In the genomic region with DNA sequence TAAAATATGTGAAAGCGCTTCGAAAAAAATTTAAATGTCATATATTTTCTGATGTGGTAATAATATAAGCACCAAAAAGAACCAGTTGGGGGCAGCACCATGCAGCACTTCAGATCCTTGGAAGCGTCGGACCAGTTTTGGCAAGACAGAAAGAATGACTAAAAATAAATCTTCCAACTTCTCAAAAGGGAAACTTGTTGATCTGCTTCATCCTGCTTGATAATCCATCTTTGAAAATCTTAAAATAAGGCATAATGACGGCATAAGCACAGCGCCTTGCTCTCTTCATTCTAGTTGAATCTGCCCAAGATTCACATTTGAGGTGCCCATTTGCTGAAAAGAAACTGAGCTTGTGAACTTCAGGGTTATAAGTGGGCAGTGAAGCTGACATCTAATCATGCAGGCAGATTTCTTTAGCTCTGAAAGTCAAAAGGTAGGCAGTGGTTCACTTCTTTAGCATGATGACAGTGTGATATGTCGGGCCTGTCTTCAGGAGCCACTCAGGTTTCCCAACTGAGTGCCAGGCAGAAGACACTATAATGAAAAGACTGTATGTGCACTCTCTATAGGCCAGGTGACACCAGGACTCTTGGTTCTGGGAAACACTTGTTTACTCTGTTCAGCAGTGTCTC, we compare ENCODE assay signal across 8 cellular contexts. TPM values are rescaled to one million over a fixed set of nuclear protein-coding genes. Genes with fewer than 3 reads are reported as not detected.
DNase-seq lines count a peak whose midpoint lies in the region; ATAC-seq and TF ChIP-seq lines count a peak whose summit lies in the region.

No MANE protein-coding gene starts in this region.

- H2AFZ ChIP-seq in PC-3 (ENCODE audit: low read length): peak overlapping the region; percentile 71

- no peak overlapping the region for H3K27ac ChIP-seq in CD4-positive, alpha-beta memory T cell (ENCODE audit: low read depth, low read length)
- H3K27ac ChIP-seq in PC-3 (ENCODE audit: low read length) (no peak overlapping the region), cardiac muscle cell (peak overlapping the region; percentile 49)

- H3K36me3 ChIP-seq in CD4-positive, alpha-beta memory T cell (ENCODE audit: insufficient read depth, low read length): no peaks in the 10 kb centered on the region
- H3K36me3 ChIP-seq in PC-3 (ENCODE audit: low read depth, low read length) (no peaks in the 10 kb centered on the region), cardiac muscle cell (no peaks in the 10 kb centered on the region)

- H3K79me2 ChIP-seq in PC-3 (ENCODE audit: low read length): no peaks in the 10 kb centered on the region

- no peak overlapping the region for H3K9ac ChIP-seq in PC-3 (ENCODE audit: low read length)

- peak in 4 of 5 donors; percentile 34 to 50 (median 48) for DNase-seq in CD4-positive, alpha-beta memory T cell
- DNase-seq in HT-29 (ENCODE audit: low spot score) (peak; percentile 71), PC-3 (peak; percentile 78), cardiac muscle cell (ENCODE audit: low read depth in 1 of 2, low spot score in 1 of 2) (peak; percentile 74 to 85), putamen (ENCODE audit: low spot score) (peak; percentile 74), iPS-NIHi7 (ENCODE audit: extremely low spot score) (no peak), GM19238 (ENCODE audit: insufficient read length, low spot score) (no peak)
- DNase-seq in activated naive CD8-positive, alpha-beta T cell treated with anti-CD3 and anti-CD28 coated beads, Interleukin-2, amount 50 U/mL, for 16 hours (ENCODE audit: low read depth, low spot score): peak; percentile 21

- no peaks in the 10 kb centered on the region for H3K27me3 Mint-ChIP-seq in CD4-positive, alpha-beta memory T cell

- no peak overlapping the region for H3K4me3 ChIP-seq in CD4-positive, alpha-beta memory T cell (ENCODE audit: low read length in 2 of 2)
- H3K4me3 ChIP-seq in PC-3 (ENCODE audit: low read length): peak overlapping the region; percentile 28; the same call in 1 of the 2 replicates
- H3K4me3 ChIP-seq in cardiac muscle cell: no peak overlapping the region

- no peaks in the 10 kb centered on the region for H3K9me3 Mint-ChIP-seq in CD4-positive, alpha-beta memory T cell

- no peaks in the 10 kb centered on the region for H3K9me3 ChIP-seq in CD4-positive, alpha-beta memory T cell (ENCODE audit: control insufficient read depth in 1 of 2, low read length in 2 of 2)
- H3K9me3 ChIP-seq in PC-3 (ENCODE audit: low read length): no peaks in the 10 kb centered on the region
- H3K9me3 ChIP-seq in cardiac muscle cell (ENCODE audit: low read depth): no peaks in the 10 kb centered on the region

- peaks cover 4% of the 10 kb centered on the region for H3K4me1 ChIP-seq in CD4-positive, alpha-beta memory T cell (ENCODE audit: insufficient read depth, low read length)
- H3K4me1 ChIP-seq in PC-3 (ENCODE audit: insufficient read depth, low read length): peaks cover 22% of the 10 kb centered on the region
- H3K4me1 ChIP-seq in cardiac muscle cell (ENCODE audit: low read depth): peaks cover 8% of the 10 kb centered on the region

- no peaks in the 10 kb centered on the region for H4K20me1 ChIP-seq in PC-3 (ENCODE audit: low read length)

- no TSS peak for BruUV-seq in PC-3 (replicated peaks; lab: Mats Ljungman, UMichigan)

- peak overlapping the region in 4 of 7 donors; percentile 5 to 66 (median 46) for H3K27ac Mint-ChIP-seq in CD4-positive, alpha-beta memory T cell

- H3K4me1 Mint-ChIP-seq in CD4-positive, alpha-beta memory T cell: peaks cover 4 to 7% (median 4%) of the 10 kb centered on the region in 4 donors

- no peaks in the 10 kb centered on the region for H3K9me2 ChIP-seq in PC-3 (replicated peaks; ENCODE audit: low read length)

- POLR2A ChIA-PET in CD4-positive, alpha-beta memory T cell (lab: Charles Lee; ENCODE audit: partially characterized antibody): interaction anchor here (0.7 to 1.9 kb wide), 4 partner anchors 20 to 209 kb away, joined by 3 to 7 read pairs (median 4); a partner anchor contains a TSS
- POLR2A ChIA-PET in PC-3 (lab: Charles Lee; ENCODE audit: unreplicated experiment): interaction anchor here (0.6 kb wide), 2 partner anchors 24 to 133 kb away, joined by 3 to 5 read pairs; no protein-coding TSS in a partner anchor

- ATAC-seq in PC-3: peak; percentile 52

- H3K4me2 ChIP-seq in PC-3 (ENCODE audit: low read length): peak overlapping the region; percentile 54

- H3K27me3 ChIP-seq in CD4-positive, alpha-beta memory T cell (ENCODE audit: insufficient read depth, low read length): no peaks in the 10 kb centered on the region
- no peaks in the 10 kb centered on the region for H3K27me3 ChIP-seq in PC-3 (ENCODE audit: low read length)
- no peaks in the 10 kb centered on the region for H3K27me3 ChIP-seq in cardiac muscle cell

- CTCF ChIA-PET in CD4-positive, alpha-beta memory T cell (lab: Charles Lee; ENCODE audit: partially characterized antibody): interaction anchor here (0.6 to 9.0 kb wide), 12 partner anchors 10 to 349 kb away, joined by 3 to 159 read pairs (median 3); a partner anchor contains a TSS
- CTCF ChIA-PET in PC-3 (lab: Charles Lee): interaction anchor here (0.6 to 2.0 kb wide), 5 partner anchors 19 to 345 kb away, joined by 3 to 20 read pairs (median 4); a partner anchor contains a TSS

- intact Hi-C loops in CD4-positive, alpha-beta memory T cell (cut with micrococcal nuclease): loop anchor here (1.0 kb wide), 2 partner anchors 133 to 210 kb away; no protein-coding TSS in a partner anchor
- intact Hi-C loops in PC-3 (cut with micrococcal nuclease): loop anchor here (1.0 kb wide), 2 partner anchors 133 to 210 kb away; no protein-coding TSS in a partner anchor

- peak; percentile 79 for TF ChIP-seq CTCF in PC-3 (conservative IDR thresholded peaks at IDR 0.05; ENCODE audit: low read depth, low read length)
- TF ChIP-seq CTCF in cardiac muscle cell (IDR thresholded peaks at IDR 0.05; ENCODE audit: low read depth, low read length): peak; percentile 60

- no peaks in the 10 kb centered on the region for H3K36me3 Mint-ChIP-seq in CD4-positive, alpha-beta memory T cell

- peaks cover 3% of the 10 kb centered on the region for H3F3A ChIP-seq in PC-3 (ENCODE audit: low read length, unreplicated experiment)

- H3K4me3 Mint-ChIP-seq in CD4-positive, alpha-beta memory T cell: no peak overlapping the region

RNA-seq across cellular contexts. Expression of a gene that starts 19.8 kb away (rescaled TPM):
- total RNA-seq in CD4-positive, alpha-beta memory T cell: 10 to 100 TPM; 70.0 to 72.1 TPM
- polyA plus RNA-seq in CD4-positive, alpha-beta memory T cell: 10 to 100 TPM; 24.0 to 26.1 TPM
- total RNA-seq in HT-29 (2014; rRNA removed; shearing (Covaris generic)): 32.6 and 36.0 TPM in 2 replicates
- total RNA-seq in PC-3 (2014; rRNA removed): 21.4 and 22.8 TPM in 2 replicates
- total RNA-seq in cardiac muscle cell: 25.8 and 35.6 TPM in 2 replicates
- polyA plus RNA-seq in cardiac muscle cell: 27.1 and 31.0 TPM in 2 replicates

RNA-seq across cellular contexts. Expression of a gene that starts 20.0 kb away (rescaled TPM):
- total RNA-seq in CD4-positive, alpha-beta memory T cell: 10 to 100 TPM; 18.2 to 18.9 TPM
- polyA plus RNA-seq in CD4-positive, alpha-beta memory T cell: 10 to 100 TPM in 1 of 2 donors, 1 to 10 TPM in 1; 6.1 to 13.5 TPM
- 20.5 and 24.2 TPM in 2 replicates for total RNA-seq in HT-29 (2014; rRNA removed; shearing (Covaris generic))
- total RNA-seq in PC-3 (2014; rRNA removed) (18.2 and 19.5 TPM in 2 replicates), cardiac muscle cell (9.1 and 15.5 TPM in 2 replicates)
- 8.6 and 13.4 TPM in 2 replicates for polyA plus RNA-seq in cardiac muscle cell

RNA-seq across cellular contexts. Expression of a gene that starts 33.3 kb away (rescaled TPM):
- under 1 TPM; 0.19 to 0.32 TPM for total RNA-seq in CD4-positive, alpha-beta memory T cell
- polyA plus RNA-seq in CD4-positive, alpha-beta memory T cell: under 1 TPM; 0.30 to 0.78 TPM
- total RNA-seq in HT-29 (2014; rRNA removed; shearing (Covaris generic)): 101 and 113 TPM in 2 replicates
- total RNA-seq in PC-3 (2014; rRNA removed) (not detected in 2 replicates), cardiac muscle cell (1.4 and 3.3 TPM in 2 replicates)
- polyA plus RNA-seq in cardiac muscle cell: 1.3 and 4.7 TPM in 2 replicates

Comparison
In these comparisons a context has a peak if more than half of its experiments do, and no peak if none do; other contexts are left out.
1. DNase-seq: peak in CD4-positive, alpha-beta memory T cell (4 of 5), HT-29 (single experiment), PC-3 (single experiment), activated naive CD8-positive, alpha-beta T cell treated with anti-CD3 and anti-CD28 coated beads, Interleukin-2, amount 50 U/mL, for 16 hours (single experiment), cardiac muscle cell (2 of 2) and putamen (single experiment); none in iPS-NIHi7 (single experiment) and GM19238 (single experiment).
2. RNA of a gene that starts 33.3 kb away (total RNA-seq): 101 to 113 TPM in HT-29; 1.4 to 3.3 TPM in cardiac muscle cell, 0.19 to 0.32 TPM in CD4-positive, alpha-beta memory T cell and not detected in PC-3; every median in the first group is over 10 times any median in the second.